Comparison of ENCODE assay signal across 10 cellular contexts in the genomic region with DNA sequence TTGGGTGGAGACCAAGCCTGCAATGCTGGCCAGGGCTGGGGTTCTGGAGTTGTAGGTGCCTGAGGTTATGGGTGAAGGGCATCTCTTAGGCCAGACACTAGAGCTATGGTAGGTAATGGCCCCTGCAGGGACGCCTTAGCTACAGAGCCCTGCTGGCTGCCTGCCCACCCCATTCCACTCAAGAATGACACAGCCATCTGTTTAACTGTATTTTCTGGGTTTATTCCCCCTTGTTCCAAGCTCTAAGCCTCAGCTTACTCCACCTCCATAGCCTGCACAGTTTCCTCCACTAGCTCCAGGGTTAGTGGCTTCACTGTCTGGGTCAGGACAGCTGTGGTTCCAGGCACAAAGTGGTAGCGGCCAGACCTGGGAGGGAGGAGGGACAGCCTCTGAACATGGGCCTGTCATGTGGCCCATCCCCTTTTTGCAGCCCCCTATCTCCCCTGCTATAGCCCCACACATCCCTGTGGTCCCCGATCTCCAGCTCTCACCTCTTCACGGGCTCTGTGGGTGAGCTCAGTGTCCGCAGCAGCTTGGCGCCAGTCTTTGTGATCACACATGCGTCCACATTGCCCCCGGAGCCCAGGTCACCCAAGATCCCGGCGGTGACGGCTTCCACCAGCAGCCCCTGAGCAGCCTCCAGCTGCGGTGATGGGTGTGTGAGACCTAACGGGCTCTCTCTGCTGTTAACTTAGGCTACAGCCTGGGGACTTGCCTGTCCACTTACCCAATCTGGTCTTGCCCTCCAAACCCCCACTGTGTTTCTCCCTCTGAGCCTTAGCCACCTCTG. TPM values are rescaled to one million over a fixed set of nuclear protein-coding genes. Genes with fewer than 3 reads are reported as not detected.
DNase-seq lines count a peak whose midpoint lies in the region; ATAC-seq and TF ChIP-seq lines count a peak whose summit lies in the region.
"Had no signal": no experiment of that assay in that cellular context is flagged by ENCODE, and none has a peak within 500 bp of the region (broad histone marks: within the 10 kb centered on the region; RNA-seq: fewer than 3 reads in every experiment).

No MANE protein-coding gene starts in this region.

- no peaks in the 10 kb centered on the region for H3K27me3 Mint-ChIP-seq in activated naive CD4-positive, alpha-beta T cell treated with anti-CD3 and anti-CD28 coated beads, Interleukin-2, amount 10 ng/mL, durations not matched to agents 7 days and 5 days
- no peaks in the 10 kb centered on the region for H3K27me3 Mint-ChIP-seq in activated naive CD8-positive, alpha-beta T cell treated with anti-CD3 and anti-CD28 coated beads, Interleukin-2, amount 10 ng/mL, durations not matched to agents 7 days and 5 days

- ATAC-seq in activated naive CD8-positive, alpha-beta T cell treated with anti-CD3 and anti-CD28 coated beads, Interleukin-2, amount 10 ng/mL, durations not matched to agents 7 days and 5 days (ENCODE audit: low read depth): no peak
- ATAC-seq in GM18498 (IDR thresholded peaks at IDR 0.05; ENCODE audit: unreplicated experiment) (no peak), GM19351 (IDR thresholded peaks at IDR 0.05; ENCODE audit: unreplicated experiment) (no peak)

- POLR2A ChIA-PET in activated naive CD8-positive, alpha-beta T cell treated with anti-CD3 and anti-CD28 coated beads, Interleukin-2, amount 10 ng/mL, durations not matched to agents 7 days and 5 days (lab: Charles Lee): interaction anchor here (0.6 to 3.6 kb wide), 15 partner anchors 10 to 393 kb away, joined by 3 to 27 read pairs (median 4); a partner anchor contains a TSS

- DNase-seq in activated naive CD4-positive, alpha-beta T cell treated with anti-CD3 and anti-CD28 coated beads, Interleukin-2, amount 10 ng/mL, durations not matched to agents 7 days and 5 days: no peak
- DNase-seq in activated naive CD4-positive, alpha-beta T cell treated with anti-CD3 and anti-CD28 coated beads, Interleukin-2, amount 50 U/mL, for 16 hours: no peak
- DNase-seq in activated naive CD8-positive, alpha-beta T cell treated with anti-CD3 and anti-CD28 coated beads, Interleukin-2, amount 10 ng/mL, durations not matched to agents 7 days and 5 days: no peak
- DNase-seq in tibial nerve (ENCODE audit: low spot score in 2 of 2): no peak
- no peak for DNase-seq in midbrain (lab: John Stamatoyannopoulos, UW)
- DNase-seq: effector CD4-positive, alpha-beta T cell had no signal

- H3K36me3 ChIP-seq in tibial nerve: peaks cover 0 to 38% (median 5%) of the 10 kb centered on the region in 3 donors

- 36 to 39% methylated on average over 12 to 13 of the region's 13 CpGs for WGBS in tibial nerve, 2 donors

- peaks cover 0 to 30% (median 20%) of the 10 kb centered on the region in 4 donors for H3K4me1 ChIP-seq in tibial nerve

- H3K27ac Mint-ChIP-seq in activated naive CD4-positive, alpha-beta T cell treated with anti-CD3 and anti-CD28 coated beads, Interleukin-2, amount 10 ng/mL, durations not matched to agents 7 days and 5 days: peak overlapping the region; percentile 64
- H3K27ac Mint-ChIP-seq in activated naive CD8-positive, alpha-beta T cell treated with anti-CD3 and anti-CD28 coated beads, Interleukin-2, amount 10 ng/mL, durations not matched to agents 7 days and 5 days: peak overlapping the region; percentile 96

- peaks cover 35% of the 10 kb centered on the region for H3K4me1 Mint-ChIP-seq in activated naive CD4-positive, alpha-beta T cell treated with anti-CD3 and anti-CD28 coated beads, Interleukin-2, amount 10 ng/mL, durations not matched to agents 7 days and 5 days
- peaks cover 20% of the 10 kb centered on the region for H3K4me1 Mint-ChIP-seq in activated naive CD8-positive, alpha-beta T cell treated with anti-CD3 and anti-CD28 coated beads, Interleukin-2, amount 10 ng/mL, durations not matched to agents 7 days and 5 days

- TF ChIP-seq CTCF in tibial nerve (IDR thresholded peaks at IDR 0.05): no peak

- no peak for TF ChIP-seq POLR2A in tibial nerve (IDR thresholded peaks at IDR 0.05)

- H3K27ac ChIP-seq in layer of hippocampus (ENCODE audit: low read depth, low read length) (peak overlapping the region; percentile 88), tibial nerve (peak overlapping the region in 3 of 4 donors; percentile 93 to 95 (median 94))

- H3K36me3 Mint-ChIP-seq in activated naive CD4-positive, alpha-beta T cell treated with anti-CD3 and anti-CD28 coated beads, Interleukin-2, amount 10 ng/mL, durations not matched to agents 7 days and 5 days: peaks cover 33% of the 10 kb centered on the region
- peaks cover 21% of the 10 kb centered on the region for H3K36me3 Mint-ChIP-seq in activated naive CD8-positive, alpha-beta T cell treated with anti-CD3 and anti-CD28 coated beads, Interleukin-2, amount 10 ng/mL, durations not matched to agents 7 days and 5 days

- no peaks in the 10 kb centered on the region for H3K9me3 Mint-ChIP-seq in activated naive CD4-positive, alpha-beta T cell treated with anti-CD3 and anti-CD28 coated beads, Interleukin-2, amount 10 ng/mL, durations not matched to agents 7 days and 5 days
- H3K9me3 Mint-ChIP-seq in activated naive CD8-positive, alpha-beta T cell treated with anti-CD3 and anti-CD28 coated beads, Interleukin-2, amount 10 ng/mL, durations not matched to agents 7 days and 5 days: no peaks in the 10 kb centered on the region

- H3K9me3 ChIP-seq in tibial nerve: no peaks in the 10 kb centered on the region

- peak overlapping the region in 3 of 4 donors; percentile 74 to 90 (median 79) for H3K4me3 ChIP-seq in tibial nerve

- H3K4me3 Mint-ChIP-seq in activated naive CD4-positive, alpha-beta T cell treated with anti-CD3 and anti-CD28 coated beads, Interleukin-2, amount 10 ng/mL, durations not matched to agents 7 days and 5 days: peak overlapping the region; percentile 39
- H3K4me3 Mint-ChIP-seq in activated naive CD8-positive, alpha-beta T cell treated with anti-CD3 and anti-CD28 coated beads, Interleukin-2, amount 10 ng/mL, durations not matched to agents 7 days and 5 days: peak overlapping the region; percentile 99

- CTCF ChIA-PET in activated naive CD4-positive, alpha-beta T cell treated with anti-CD3 and anti-CD28 coated beads, Interleukin-2, amount 10 ng/mL, durations not matched to agents 7 days and 5 days (lab: Charles Lee): interaction anchor here (1.0 to 2.7 kb wide), 5 partner anchors 8 to 262 kb away, joined by 3 to 11 read pairs (median 4); a partner anchor contains a TSS

- H3K27me3 ChIP-seq in layer of hippocampus (ENCODE audit: control insufficient read depth, insufficient read depth, low read length) (no peaks in the 10 kb centered on the region), tibial nerve (no peaks in the 10 kb centered on the region)

- no peak for TF ChIP-seq EP300 in tibial nerve (IDR thresholded peaks at IDR 0.05)

RNA-seq across cellular contexts. Expression of a gene that starts 2.1 kb away (rescaled TPM):
- 100 to 1,000 TPM; 220 to 246 TPM for total RNA-seq in activated naive CD8-positive, alpha-beta T cell treated with anti-CD3 and anti-CD28 coated beads, Interleukin-2, amount 10 ng/mL, durations not matched to agents 7 days and 5 days
- 10 to 100 TPM; 22.9 to 57.6 (median 39.4) TPM for total RNA-seq in tibial nerve

RNA-seq across cellular contexts. Expression of a gene that starts 2.8 kb away (rescaled TPM):
- 1 to 10 TPM; 4.9 to 7.2 TPM for total RNA-seq in activated naive CD8-positive, alpha-beta T cell treated with anti-CD3 and anti-CD28 coated beads, Interleukin-2, amount 10 ng/mL, durations not matched to agents 7 days and 5 days
- 1 to 10 TPM in 3 of 4 donors, under 1 TPM in 1; 0.87 to 3.6 (median 1.6) TPM for total RNA-seq in tibial nerve
- total RNA-seq: M059J had no signal

RNA-seq across cellular contexts. Expression of a gene that starts 9.4 kb away (rescaled TPM):
- 10 to 100 TPM; 17.6 to 23.6 TPM for total RNA-seq in activated naive CD8-positive, alpha-beta T cell treated with anti-CD3 and anti-CD28 coated beads, Interleukin-2, amount 10 ng/mL, durations not matched to agents 7 days and 5 days
- total RNA-seq in tibial nerve: 10 to 100 TPM; 17.9 to 43.9 (median 26.8) TPM

RNA-seq across cellular contexts. Expression of a gene that starts 33.9 kb away (rescaled TPM):
- total RNA-seq in activated naive CD8-positive, alpha-beta T cell treated with anti-CD3 and anti-CD28 coated beads, Interleukin-2, amount 10 ng/mL, durations not matched to agents 7 days and 5 days: 10 to 100 TPM; 43.9 to 48.7 TPM
- total RNA-seq in tibial nerve: 100 to 1,000 TPM in 2 of 4 donors, 10 to 100 TPM in 2; 82.0 to 127 (median 101) TPM

RNA-seq across cellular contexts. Expression of a gene that starts 41.4 kb away (rescaled TPM):
- total RNA-seq in activated naive CD8-positive, alpha-beta T cell treated with anti-CD3 and anti-CD28 coated beads, Interleukin-2, amount 10 ng/mL, durations not matched to agents 7 days and 5 days: 10 to 100 TPM; 22.8 to 25.6 TPM
- 10 to 100 TPM; 22.2 to 30.8 (median 24.2) TPM for total RNA-seq in tibial nerve
